22 cellular contexts compared by ENCODE assay signal in genomic region chr3:102400766-102401165, GRCh38. TPM values are rescaled to one million over a fixed set of nuclear protein-coding genes. Genes with fewer than 3 reads are reported as not detected.
DNase-seq lines count a peak whose midpoint lies in the region; TF ChIP-seq lines count a peak whose summit lies in the region.
"Had no signal": no experiment of that assay in that cellular context is flagged by ENCODE, and none has a peak within 500 bp of the region (broad histone marks: within the 10 kb centered on the region; RNA-seq: fewer than 3 reads in every experiment).

No MANE protein-coding gene starts in this region.

- DNase-seq in MCF 10A (ENCODE audit: unreplicated experiment), result peak; percentile 57
- no peak for DNase-seq in breast epithelium (ENCODE audit: low spot score in 2 of 2)
- DNase-seq in SW 1271 (lab: John Stamatoyannopoulos, UW), result peak; percentile 38 to 76
- peak; percentile 15 for DNase-seq in fibroblast of villous mesenchyme (ENCODE audit: low read depth)
- no peak for DNase-seq in glutamatergic neuron
- no peak for DNase-seq in uterus
- no peak for DNase-seq in germinal center (ENCODE audit: low spot score)
- no peak for DNase-seq in NCI-H1694 treated with DMSO at 0.1 percent for 48 hours (lab: John Stamatoyannopoulos, UW)
- DNase-seq: 8988T; activated CD4-positive, CD25-positive, alpha-beta regulatory T cell treated with anti-CD3 and anti-CD28 coated beads, Interleukin-2, amount 50 U/mL, for 72 hours; activated CD8-positive, alpha-beta memory T cell treated with anti-CD3 and anti-CD28 coated beads, Interleukin-2, amount 50 U/mL, for 48 hours; CD8-positive, alpha-beta T cell; cerebellar nuclear complex; left lung; naive thymus-derived CD4-positive, alpha-beta T cell; NCI-H446 treated with DMSO at 0.1 percent for 48 hours; stimulated activated CD4-positive, alpha-beta T cell treated with anti-CD3 and anti-CD28 coated beads, Interleukin-2, amount 100 ng/mL, for 48 hours; T-helper 1 cell; trophoblast cell had no signal

- CTCF ChIA-PET in MCF 10A (lab: Yijun Ruan, JAX), result no interaction called here

- H3K9me3 Mint-ChIP-seq in MCF 10A (ENCODE audit: unreplicated experiment) (no peaks in the 10 kb centered on the region), glutamatergic neuron (ENCODE audit: unreplicated experiment) (no peaks in the 10 kb centered on the region)
- H3K9me3 Mint-ChIP-seq: activated naive CD4-positive, alpha-beta T cell treated with anti-CD3 and anti-CD28 coated beads, Interleukin-2, amount 50 U/mL, for 24 hours; CD8-positive, alpha-beta T cell had no signal

- H3K27me3 Mint-ChIP-seq in MCF 10A (ENCODE audit: insufficient read depth, unreplicated experiment) (no peaks in the 10 kb centered on the region), glutamatergic neuron (ENCODE audit: unreplicated experiment) (no peaks in the 10 kb centered on the region)

- no peak for TF ChIP-seq POLR2A in breast epithelium (IDR thresholded peaks at IDR 0.05)
- TF ChIP-seq POLR2A in uterus (IDR thresholded peaks at IDR 0.05), result no peak

- no peaks in the 10 kb centered on the region for H3K36me3 Mint-ChIP-seq in MCF 10A (ENCODE audit: insufficient read depth, unreplicated experiment)
- H3K36me3 Mint-ChIP-seq in glutamatergic neuron (ENCODE audit: unreplicated experiment), result no peaks in the 10 kb centered on the region
- H3K36me3 Mint-ChIP-seq: activated naive CD4-positive, alpha-beta T cell treated with anti-CD3 and anti-CD28 coated beads, Interleukin-2, amount 50 U/mL, for 24 hours; CD8-positive, alpha-beta T cell; naive thymus-derived CD4-positive, alpha-beta T cell had no signal

- no TSS peak for BruUV-seq in MCF 10A (replicated peaks; lab: Mats Ljungman, UMichigan)

- TF ChIP-seq CTCF in MCF 10A (IDR thresholded peaks at IDR 0.05; ENCODE audit: unreplicated experiment), result no peak
- no peak for TF ChIP-seq CTCF in breast epithelium (IDR thresholded peaks at IDR 0.05)
- no peak for TF ChIP-seq CTCF in fibroblast of villous mesenchyme (IDR thresholded peaks at IDR 0.05; ENCODE audit: insufficient read depth, low read depth, low read length)
- no peak for TF ChIP-seq CTCF in glutamatergic neuron (IDR thresholded peaks at IDR 0.05; ENCODE audit: partially characterized antibody, unreplicated experiment)
- no peak for TF ChIP-seq CTCF in uterus (IDR thresholded peaks at IDR 0.05)

- POLR2A ChIA-PET in MCF 10A (lab: Yijun Ruan, JAX), result interaction anchor here (0.7 kb wide), 1 partner anchor 90 kb away, joined by 3 read pairs; no protein-coding TSS in a partner anchor

- H3K4me3 Mint-ChIP-seq in MCF 10A (ENCODE audit: unreplicated experiment) (no peak overlapping the region), glutamatergic neuron (ENCODE audit: unreplicated experiment) (no peak overlapping the region)
- H3K4me3 Mint-ChIP-seq: activated naive CD4-positive, alpha-beta T cell treated with anti-CD3 and anti-CD28 coated beads, Interleukin-2, amount 50 U/mL, for 24 hours; CD8-positive, alpha-beta T cell; naive thymus-derived CD4-positive, alpha-beta T cell had no signal

- H3K4me1 ChIP-seq in breast epithelium, result no peaks in the 10 kb centered on the region
- H3K4me1 ChIP-seq in uterus, result no peaks in the 10 kb centered on the region
- H3K4me1 ChIP-seq: left lung, right atrium auricular region had no signal

- no peak overlapping the region for H3K27ac ChIP-seq in breast epithelium
- no peak overlapping the region for H3K27ac ChIP-seq in uterus
- H3K27ac ChIP-seq: hepatocyte, left lung, right atrium auricular region had no signal

- H3K36me3 ChIP-seq in breast epithelium (no peaks in the 10 kb centered on the region), uterus (no peaks in the 10 kb centered on the region)
- H3K36me3 ChIP-seq: left lung, right atrium auricular region had no signal

- no peaks in the 10 kb centered on the region for H3K9me3 ChIP-seq in breast epithelium
- H3K9me3 ChIP-seq in uterus, result no peaks in the 10 kb centered on the region
- H3K9me3 ChIP-seq: left lung, right atrium auricular region had no signal

- H3K27me3 ChIP-seq in breast epithelium (no peaks in the 10 kb centered on the region), uterus (no peaks in the 10 kb centered on the region)
- H3K27me3 ChIP-seq: hepatocyte, left lung, right atrium auricular region had no signal

- H3K4me3 ChIP-seq in breast epithelium (no peak overlapping the region), fibroblast of villous mesenchyme (ENCODE audit: low read depth, low read length) (no peak overlapping the region), uterus (no peak overlapping the region)
- H3K4me3 ChIP-seq: hepatocyte, left lung, right atrium auricular region had no signal

- H3K27ac Mint-ChIP-seq in MCF 10A (ENCODE audit: low read depth, unreplicated experiment) (peak overlapping the region; percentile 86), glutamatergic neuron (ENCODE audit: unreplicated experiment) (no peak overlapping the region)
- H3K27ac Mint-ChIP-seq: activated naive CD4-positive, alpha-beta T cell treated with anti-CD3 and anti-CD28 coated beads, Interleukin-2, amount 50 U/mL, for 24 hours; CD8-positive, alpha-beta T cell; naive thymus-derived CD4-positive, alpha-beta T cell had no signal

- H3K4me1 Mint-ChIP-seq in MCF 10A (ENCODE audit: insufficient read depth, unreplicated experiment), result peaks cover 19% of the 10 kb centered on the region
- H3K4me1 Mint-ChIP-seq in glutamatergic neuron (ENCODE audit: low read depth, unreplicated experiment), result no peaks in the 10 kb centered on the region
- H3K4me1 Mint-ChIP-seq: activated naive CD4-positive, alpha-beta T cell treated with anti-CD3 and anti-CD28 coated beads, Interleukin-2, amount 50 U/mL, for 24 hours; naive thymus-derived CD4-positive, alpha-beta T cell had no signal

- intact Hi-C loops in MCF 10A (cut with micrococcal nuclease), result loop anchor here (2.0 kb wide), 2 partner anchors 46 to 60 kb away; no protein-coding TSS in a partner anchor
- intact Hi-C loops in breast epithelium (cut with DNase I; ENCODE audit: low total_unique reads), result no loop called here
- intact Hi-C loops in uterus (cut with DNase I; ENCODE audit: low total_unique reads), result no loop called here

RNA-seq across cellular contexts. Expression of gene ZPLD1, which starts 34.0 kb away (rescaled TPM):
- 0.12 and 0.22 TPM in 2 replicates for total RNA-seq in MCF 10A (2022)
- under 1 TPM in 2 of 3 donors, not detected in 1; 0.33 to 0.59 TPM for total RNA-seq in breast epithelium
- 0.43 and 1.3 TPM in 2 replicates for total RNA-seq in fibroblast of villous mesenchyme
- not detected for total RNA-seq in glutamatergic neuron (ENCODE audit: unreplicated experiment)
- total RNA-seq in uterus, result under 1 TPM in 1 of 4 donors, not detected in 3; 0.07 TPM
- total RNA-seq: CD8-positive, alpha-beta T cell; naive thymus-derived CD4-positive, alpha-beta T cell; right atrium auricular region had no signal

Comparison
In these comparisons a context has a peak if more than half of its experiments do, and no peak if none do; other contexts are left out.
1. DNase-seq: peak in MCF 10A (single experiment), SW 1271 (2 of 2) and fibroblast of villous mesenchyme (single experiment); none in breast epithelium (0 of 2), glutamatergic neuron (single experiment), uterus (0 of 2), germinal center (single experiment) and NCI-H1694 treated with DMSO at 0.1 percent for 48 hours (single experiment).